14 cellular contexts compared by ENCODE assay signal in genomic region chr1:175911138-175911537, GRCh38.
DNase-seq lines count a peak whose midpoint lies in the region; TF ChIP-seq lines count a peak whose summit lies in the region.
"Had no signal": no experiment of that assay in that cellular context is flagged by ENCODE, and none has a peak within 500 bp of the region (broad histone marks: within the 10 kb centered on the region; RNA-seq: fewer than 3 reads in every experiment).

No MANE protein-coding gene starts in this region.

- H3K4me3 ChIP-seq in breast epithelium (no peak overlapping the region), PC-9 (no peak overlapping the region)

- H3K4me1 ChIP-seq in breast epithelium (no peaks in the 10 kb centered on the region), PC-9 (replicated peaks; ENCODE audit: insufficient read depth) (no peaks in the 10 kb centered on the region)

- no peaks in the 10 kb centered on the region for H3K36me3 ChIP-seq in breast epithelium
- no peaks in the 10 kb centered on the region for H3K36me3 ChIP-seq in PC-9 (ENCODE audit: low read depth)

- intact Hi-C loops in breast epithelium (cut with DNase I; ENCODE audit: low total_unique reads): no loop called here
- intact Hi-C loops in PC-9 (cut with micrococcal nuclease; ENCODE audit: unreplicated experiment): no loop called here

- no peak overlapping the region for H3K4me2 ChIP-seq in PC-9

- H3K79me2 ChIP-seq in PC-9 (ENCODE audit: low read depth): no peaks in the 10 kb centered on the region

- CTCF ChIA-PET in PC-9 (lab: Charles Lee): no interaction called here

- no peaks in the 10 kb centered on the region for H4K20me1 ChIP-seq in PC-9 (ENCODE audit: insufficient read depth)

- H3K9me2 ChIP-seq in PC-9 (ENCODE audit: insufficient read depth): no peaks in the 10 kb centered on the region

- no peaks in the 10 kb centered on the region for H3F3A ChIP-seq in PC-9 (ENCODE audit: insufficient read depth, low read depth)

- no peaks in the 10 kb centered on the region for H3K27me3 ChIP-seq in breast epithelium
- H3K27me3 ChIP-seq in PC-9 (ENCODE audit: insufficient read depth, low read depth): no peaks in the 10 kb centered on the region

- DNase-seq in DMS53 (lab: John Stamatoyannopoulos, UW) (peak; percentile 16), DMS53 treated with DMSO at 0.1 percent for 48 hours (lab: John Stamatoyannopoulos, UW; ENCODE audit: unreplicated experiment) (no peak), dermis blood vessel endothelial cell (peak; percentile 3), islet precursor cell (peak; percentile 22), breast epithelium (ENCODE audit: low spot score in 2 of 2) (no peak), PC-9 (no peak), NOMO-1 treated with DMSO at 0.1 percent for 48 hours (lab: John Stamatoyannopoulos, UW; ENCODE audit: unreplicated experiment) (no peak)
- DNase-seq: CD8-positive, alpha-beta T cell; COR-L47; GOT3; H9; HFFc6 had no signal

- no peak for TF ChIP-seq CTCF in breast epithelium (IDR thresholded peaks at IDR 0.05)
- no peak for TF ChIP-seq CTCF in PC-9 (conservative IDR thresholded peaks at IDR 0.05)

- H3K9me3 ChIP-seq in breast epithelium (peaks cover 15 to 46% of the 10 kb centered on the region in 2 donors), PC-9 (ENCODE audit: insufficient read depth, low read depth) (peaks cover 6% of the 10 kb centered on the region; the same call in 1 of the 2 replicates)

- no peak overlapping the region for H2AFZ ChIP-seq in PC-9

- POLR2A ChIA-PET in PC-9 (lab: Charles Lee; ENCODE audit: unreplicated experiment): no interaction called here

- no TSS peak for BruUV-seq in PC-9 (replicated peaks; lab: Mats Ljungman, UMichigan)

- H3K27ac ChIP-seq in breast epithelium: no peak overlapping the region
- H3K27ac ChIP-seq in PC-9: no peak overlapping the region
- H3K27ac ChIP-seq: 22Rv1, HL-60 had no signal

- no peak for TF ChIP-seq POLR2A in breast epithelium (IDR thresholded peaks at IDR 0.05)

Comparison
In these comparisons a context has a peak if more than half of its experiments do, and no peak if none do; other contexts are left out.
1. DNase-seq: peak in DMS53 (single experiment), dermis blood vessel endothelial cell (single experiment) and islet precursor cell (single experiment); none in DMS53 treated with DMSO at 0.1 percent for 48 hours (single experiment), breast epithelium (0 of 2), PC-9 (0 of 2) and NOMO-1 treated with DMSO at 0.1 percent for 48 hours (single experiment).